9 cellular contexts compared by ENCODE assay signal in genomic region chr9:89978185-89978584, GRCh38.
A peak's percentile ranks its signal among the peaks of the same experiment; 100 is the strongest.
DNase-seq lines count a peak whose midpoint lies in the region; ATAC-seq, FAIRE-seq and TF ChIP-seq lines count a peak whose summit lies in the region.
"Had no signal": no experiment of that assay in that cellular context is flagged by ENCODE, and none has a peak within 500 bp of the region (broad histone marks: within the 10 kb centered on the region; RNA-seq: fewer than 3 reads in every experiment).

No MANE protein-coding gene starts in this region.

- ATAC-seq in HG03354 (IDR thresholded peaks at IDR 0.05; ENCODE audit: poor library complexity, severe bottlenecking, unreplicated experiment) = no peak

- no peak for DNase-seq in D721Med (ENCODE audit: insufficient read length, low spot score)
- peak; percentile 34 for DNase-seq in NCI-H2029 treated with DMSO at 0.1 percent for 48 hours (lab: John Stamatoyannopoulos, UW)
- DNase-seq in epithelial cell of esophagus (ENCODE audit: low read depth) = peak; percentile 34
- DNase-seq in neural crest cell (ENCODE audit: low read depth, low spot score) = no peak
- no peak for DNase-seq in NCI-H226
- no peak for DNase-seq in epidermal melanocyte (ENCODE audit: insufficient read length, low spot score)
- DNase-seq in D341Med (ENCODE audit: low spot score) = no peak
- DNase-seq: activated naive CD4-positive, alpha-beta T cell treated with anti-CD3 and anti-CD28 coated beads, Interleukin-2, amount 10 ng/mL, durations not matched to agents 7 days and 5 days had no signal

- TF ChIP-seq CTCF in D721Med (IDR thresholded peaks at IDR 0.05; ENCODE audit: insufficient read depth, missing control alignments) (peak; percentile 14), epithelial cell of esophagus (IDR thresholded peaks at IDR 0.05; ENCODE audit: insufficient read depth, low read depth, low read length, missing control alignments) (peak; percentile 59), neural crest cell (conservative IDR thresholded peaks at IDR 0.05) (peak; percentile 41)

- H3K4me3 Mint-ChIP-seq in neural crest cell = no peak overlapping the region
- H3K4me3 Mint-ChIP-seq: activated naive CD4-positive, alpha-beta T cell treated with anti-CD3 and anti-CD28 coated beads, Interleukin-2, amount 10 ng/mL, durations not matched to agents 7 days and 5 days had no signal

- no peaks in the 10 kb centered on the region for H3K9me3 Mint-ChIP-seq in neural crest cell
- H3K9me3 Mint-ChIP-seq: activated naive CD4-positive, alpha-beta T cell treated with anti-CD3 and anti-CD28 coated beads, Interleukin-2, amount 10 ng/mL, durations not matched to agents 7 days and 5 days had no signal

- no peak for FAIRE-seq in D721Med (lab: Jason Lieb, UNC)

- no peaks in the 10 kb centered on the region for H3K36me3 Mint-ChIP-seq in neural crest cell (ENCODE audit: low read depth)
- H3K36me3 Mint-ChIP-seq: activated naive CD4-positive, alpha-beta T cell treated with anti-CD3 and anti-CD28 coated beads, Interleukin-2, amount 10 ng/mL, durations not matched to agents 7 days and 5 days had no signal

- H3K4me1 Mint-ChIP-seq in neural crest cell = no peaks in the 10 kb centered on the region
- H3K4me1 Mint-ChIP-seq: activated naive CD4-positive, alpha-beta T cell treated with anti-CD3 and anti-CD28 coated beads, Interleukin-2, amount 10 ng/mL, durations not matched to agents 7 days and 5 days had no signal

- H3K27ac Mint-ChIP-seq in neural crest cell (ENCODE audit: unreplicated experiment) = no peak overlapping the region
- H3K27ac Mint-ChIP-seq: activated naive CD4-positive, alpha-beta T cell treated with anti-CD3 and anti-CD28 coated beads, Interleukin-2, amount 10 ng/mL, durations not matched to agents 7 days and 5 days had no signal

- peaks cover 24% of the 10 kb centered on the region for H3K27me3 Mint-ChIP-seq in neural crest cell (ENCODE audit: low read depth)

- H3K4me3 ChIP-seq in epithelial cell of esophagus (ENCODE audit: low read length) = no peak overlapping the region

Comparison
In these comparisons a context has a peak if more than half of its experiments do, and no peak if none do; other contexts are left out.
1. DNase-seq: peak in NCI-H2029 treated with DMSO at 0.1 percent for 48 hours (single experiment) and epithelial cell of esophagus (single experiment); none in D721Med (single experiment), neural crest cell (single experiment), NCI-H226 (single experiment), epidermal melanocyte (single experiment) and D341Med (single experiment).
2. Peak in every context shown above with its lines, with median percentiles within 50 percentile points of each other: CTCF ChIP-seq.